1 cellular context compared by ENCODE assay signal in genomic region chr5:140358738-140359310, GRCh38.
TF ChIP-seq lines count a peak whose summit lies in the region.

No MANE protein-coding gene starts in this region.

TF ChIP-seq in HCT116, 20 proteins besides CTCF, POLR2A, EP300 and RAD21 (continued from another document):
- no peak for TF ChIP-seq ZBTB33 (IDR thresholded peaks at IDR 0.05; ENCODE audit: extremely low read depth, insufficient replicate concordance, low read length)
- no peak for TF ChIP-seq ZNF274 (IDR thresholded peaks at IDR 0.05; ENCODE audit: low read depth, low read length)
